8 cellular contexts compared by ENCODE assay signal in the genomic region with DNA sequence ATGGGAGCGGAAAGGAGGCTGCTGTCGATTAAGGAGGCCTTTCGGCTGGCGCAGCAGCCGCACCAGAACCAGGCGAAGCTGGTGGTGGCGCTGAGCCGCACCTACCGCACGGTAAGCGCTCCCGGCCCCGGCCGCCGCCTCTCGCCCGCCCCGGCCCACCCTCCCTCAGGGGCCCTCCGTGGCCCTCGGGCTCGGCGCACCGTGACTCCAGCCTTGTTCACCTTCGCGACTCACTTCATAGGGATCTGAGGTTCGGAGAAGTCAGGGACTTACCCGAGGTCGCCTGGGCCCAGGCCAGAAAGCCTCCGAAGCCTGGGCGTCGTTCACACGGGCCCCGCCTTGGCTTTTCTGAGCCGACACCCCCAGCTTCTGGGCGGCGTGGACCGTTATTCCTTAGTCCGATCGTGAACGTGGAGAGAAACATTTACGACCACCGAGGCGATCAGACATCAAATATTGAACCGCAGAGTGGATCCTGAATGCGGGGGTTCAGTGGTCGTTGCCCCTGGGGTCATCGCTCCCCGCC. TPM values are rescaled to one million over a fixed set of nuclear protein-coding genes. Genes with fewer than 3 reads are reported as not detected.
DNase-seq lines count a peak whose midpoint lies in the region; ATAC-seq and TF ChIP-seq lines count a peak whose summit lies in the region.

No MANE protein-coding gene starts in this region.

- H3K9me3 ChIP-seq in A673 (ENCODE audit: low read depth, low read length, poor library complexity, severe bottlenecking) (no peaks in the 10 kb centered on the region), SJSA1 (replicated peaks) (no peaks in the 10 kb centered on the region)

- POLR2A ChIA-PET in A673 (lab: Charles Lee; ENCODE audit: low non-redundant PET), result interaction anchor here (1.0 kb wide), 1 partner anchor 13 kb away, joined by 3 read pairs; no protein-coding TSS in a partner anchor

- peaks cover 23% of the 10 kb centered on the region for H3K4me1 ChIP-seq in A673 (ENCODE audit: insufficient read depth, low read length, poor library complexity, severe bottlenecking)
- peaks cover 5% of the 10 kb centered on the region for H3K4me1 ChIP-seq in SJSA1 (replicated peaks)

- CTCF ChIA-PET in A673 (lab: Charles Lee), result no interaction called here

- H3K27ac ChIP-seq in A673 (ENCODE audit: low read depth, low read length, poor library complexity, severe bottlenecking) (peak overlapping the region; percentile 94), SJSA1 (peak overlapping the region; percentile 91)

- intact Hi-C loops in A673 (cut with micrococcal nuclease; ENCODE audit: unreplicated experiment), result loop anchor here (5.0 kb wide), 2 partner anchors 211 to 556 kb away; partner anchors contain the start of gene LCORL

- DNase-seq in A673 (ENCODE audit: low spot score) (no peak), SJSA1 (ENCODE audit: low read depth in 1 of 2, low spot score in 2 of 2) (no peak), omental fat pad (ENCODE audit: low spot score) (no peak), ureter (ENCODE audit: low spot score) (no peak)
- no peak for DNase-seq in central memory CD4-positive, alpha-beta T cell

- no peaks in the 10 kb centered on the region for H3K27me3 ChIP-seq in A673 (replicated peaks; ENCODE audit: insufficient read depth, low read depth, low read length, poor library complexity)
- H3K27me3 ChIP-seq in SJSA1 (replicated peaks), result no peaks in the 10 kb centered on the region

- H3K36me3 ChIP-seq in A673 (ENCODE audit: insufficient read depth, low read length, poor library complexity, severe bottlenecking), result peaks cover 42% of the 10 kb centered on the region
- peaks cover 22% of the 10 kb centered on the region for H3K36me3 ChIP-seq in SJSA1

- TF ChIP-seq CTCF in A673 (conservative IDR thresholded peaks at IDR 0.05; ENCODE audit: low read depth, low read length), result no peak
- TF ChIP-seq CTCF in omental fat pad (IDR thresholded peaks at IDR 0.05), result no peak

- no TSS peak for BruUV-seq in A673 (replicated peaks; lab: Mats Ljungman, UMichigan)

- ATAC-seq in GM18858 (IDR thresholded peaks at IDR 0.05; ENCODE audit: unreplicated experiment) (peak; percentile 14), HG03025 (IDR thresholded peaks at IDR 0.05; ENCODE audit: low FRiP score, unreplicated experiment) (peak; percentile 28), esophagus mucosa (peak; percentile 52), omental fat pad (ENCODE audit: low FRiP score) (peak; percentile 1)

- H3K4me3 ChIP-seq in A673 (ENCODE audit: low read depth, low read length, poor library complexity, severe bottlenecking) (peak overlapping the region; percentile 72), SJSA1 (peak overlapping the region; percentile 80)

RNA-seq across cellular contexts. Expression of gene NCAPG, which starts 0.4 kb away (rescaled TPM):
- total RNA-seq in A673 (2021) (105 and 122 TPM in 2 replicates), esophagus mucosa (13.3 TPM), omental fat pad (1 to 10 TPM in 1 of 4 donors, under 1 TPM in 2, not detected in 1; 0.32 to 2.3 (median 0.46) TPM), ureter (0.94 TPM)
- total RNA-seq in SJSA1 (2014; rRNA removed; shearing (Covaris generic)), result 53.9 and 54.1 TPM in 2 replicates

RNA-seq across cellular contexts. Expression of gene DCAF16, which starts 0.6 kb away (rescaled TPM):
- total RNA-seq in A673 (2021) (59.5 and 60.2 TPM in 2 replicates), esophagus mucosa (17.7 TPM), omental fat pad (10 to 100 TPM; 19.0 to 26.5 (median 24.7) TPM), ureter (51.7 TPM)
- total RNA-seq in SJSA1 (2014; rRNA removed; shearing (Covaris generic)), result 18.9 and 26.3 TPM in 2 replicates

RNA-seq across cellular contexts. Expression of gene FAM184B, which starts 29.7 kb away (rescaled TPM):
- total RNA-seq in A673 (2021) (0.15 and 0.26 TPM in 2 replicates), esophagus mucosa (0.16 TPM), omental fat pad (not detected), ureter (not detected)
- not detected in 2 replicates for total RNA-seq in SJSA1 (2014; rRNA removed; shearing (Covaris generic))

Comparison
In these comparisons a context has a peak if more than half of its experiments do, and no peak if none do; other contexts are left out.
1. ATAC-seq: peak in every context shown above with its lines; median percentile 52 in esophagus mucosa; 28 in HG03025; 14 in GM18858; 1 in omental fat pad.